In the genomic region with DNA sequence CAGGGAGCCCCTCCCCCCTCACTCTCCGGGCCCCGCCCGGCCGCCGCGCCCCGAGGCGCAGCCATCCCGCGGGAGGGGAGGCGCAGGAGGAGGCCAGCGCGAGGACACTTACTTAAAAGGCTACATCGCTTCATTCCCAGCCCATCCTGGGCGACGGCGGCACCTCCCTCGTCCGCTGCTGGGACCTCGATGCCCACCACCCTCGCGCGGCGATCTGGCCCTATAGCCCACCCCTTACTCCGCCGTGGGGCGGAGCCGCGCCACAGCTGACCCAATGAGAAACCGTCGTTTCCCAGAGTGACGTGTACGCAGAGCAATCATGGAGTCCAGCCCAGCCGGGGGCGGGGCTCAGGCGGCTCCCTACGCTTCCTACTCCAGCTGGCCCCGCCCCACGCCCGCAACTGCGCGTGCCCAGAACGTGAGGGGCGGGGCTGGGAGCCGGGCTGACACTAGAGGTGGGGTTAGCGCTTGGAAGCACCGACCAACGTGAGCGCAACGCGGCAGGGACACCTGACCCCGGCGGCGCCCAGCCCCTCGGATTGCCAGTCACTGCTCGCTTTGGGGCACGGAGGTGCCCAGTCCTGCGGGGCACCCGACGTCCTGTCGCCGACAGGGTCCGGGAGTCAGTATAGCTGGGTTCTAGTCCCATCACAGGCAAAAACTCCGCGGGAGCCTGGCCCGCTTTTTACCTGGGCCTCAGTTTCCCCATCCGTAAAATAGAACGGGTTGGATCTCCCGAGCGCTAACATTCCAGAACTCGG, we compare ENCODE assay signal across 1 cellular context.
TF ChIP-seq lines count a peak whose summit lies in the region.

A gene (minus strand): TSS at position 222 of the 761 bp plus-strand sequence. CDS start 16,165 bp downstream, outside the sequence.

TF ChIP-seq in HepG2, 621 proteins besides CTCF, POLR2A, EP300 and RAD21 (continued from another document and continues in another):
- TF ChIP-seq, protein P1, sequence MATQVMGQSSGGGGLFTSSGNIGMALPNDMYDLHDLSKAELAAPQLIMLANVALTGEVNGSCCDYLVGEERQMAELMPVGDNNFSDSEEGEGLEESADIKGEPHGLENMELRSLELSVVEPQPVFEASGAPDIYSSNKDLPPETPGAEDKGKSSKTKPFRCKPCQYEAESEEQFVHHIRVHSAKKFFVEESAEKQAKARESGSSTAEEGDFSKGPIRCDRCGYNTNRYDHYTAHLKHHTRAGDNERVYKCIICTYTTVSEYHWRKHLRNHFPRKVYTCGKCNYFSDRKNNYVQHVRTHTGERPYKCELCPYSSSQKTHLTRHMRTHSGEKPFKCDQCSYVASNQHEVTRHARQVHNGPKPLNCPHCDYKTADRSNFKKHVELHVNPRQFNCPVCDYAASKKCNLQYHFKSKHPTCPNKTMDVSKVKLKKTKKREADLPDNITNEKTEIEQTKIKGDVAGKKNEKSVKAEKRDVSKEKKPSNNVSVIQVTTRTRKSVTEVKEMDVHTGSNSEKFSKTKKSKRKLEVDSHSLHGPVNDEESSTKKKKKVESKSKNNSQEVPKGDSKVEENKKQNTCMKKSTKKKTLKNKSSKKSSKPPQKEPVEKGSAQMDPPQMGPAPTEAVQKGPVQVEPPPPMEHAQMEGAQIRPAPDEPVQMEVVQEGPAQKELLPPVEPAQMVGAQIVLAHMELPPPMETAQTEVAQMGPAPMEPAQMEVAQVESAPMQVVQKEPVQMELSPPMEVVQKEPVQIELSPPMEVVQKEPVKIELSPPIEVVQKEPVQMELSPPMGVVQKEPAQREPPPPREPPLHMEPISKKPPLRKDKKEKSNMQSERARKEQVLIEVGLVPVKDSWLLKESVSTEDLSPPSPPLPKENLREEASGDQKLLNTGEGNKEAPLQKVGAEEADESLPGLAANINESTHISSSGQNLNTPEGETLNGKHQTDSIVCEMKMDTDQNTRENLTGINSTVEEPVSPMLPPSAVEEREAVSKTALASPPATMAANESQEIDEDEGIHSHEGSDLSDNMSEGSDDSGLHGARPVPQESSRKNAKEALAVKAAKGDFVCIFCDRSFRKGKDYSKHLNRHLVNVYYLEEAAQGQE (IDR thresholded peaks at IDR 0.05; ENCODE audit: borderline replicate concordance in 1 of 2, low read depth in 1 of 2, low read length in 2 of 2) = 0 out of 4 replicates have a peak, but pooled peaks of 1 of the 2 experiments have one; percentile 26
- TF ChIP-seq, protein P2, sequence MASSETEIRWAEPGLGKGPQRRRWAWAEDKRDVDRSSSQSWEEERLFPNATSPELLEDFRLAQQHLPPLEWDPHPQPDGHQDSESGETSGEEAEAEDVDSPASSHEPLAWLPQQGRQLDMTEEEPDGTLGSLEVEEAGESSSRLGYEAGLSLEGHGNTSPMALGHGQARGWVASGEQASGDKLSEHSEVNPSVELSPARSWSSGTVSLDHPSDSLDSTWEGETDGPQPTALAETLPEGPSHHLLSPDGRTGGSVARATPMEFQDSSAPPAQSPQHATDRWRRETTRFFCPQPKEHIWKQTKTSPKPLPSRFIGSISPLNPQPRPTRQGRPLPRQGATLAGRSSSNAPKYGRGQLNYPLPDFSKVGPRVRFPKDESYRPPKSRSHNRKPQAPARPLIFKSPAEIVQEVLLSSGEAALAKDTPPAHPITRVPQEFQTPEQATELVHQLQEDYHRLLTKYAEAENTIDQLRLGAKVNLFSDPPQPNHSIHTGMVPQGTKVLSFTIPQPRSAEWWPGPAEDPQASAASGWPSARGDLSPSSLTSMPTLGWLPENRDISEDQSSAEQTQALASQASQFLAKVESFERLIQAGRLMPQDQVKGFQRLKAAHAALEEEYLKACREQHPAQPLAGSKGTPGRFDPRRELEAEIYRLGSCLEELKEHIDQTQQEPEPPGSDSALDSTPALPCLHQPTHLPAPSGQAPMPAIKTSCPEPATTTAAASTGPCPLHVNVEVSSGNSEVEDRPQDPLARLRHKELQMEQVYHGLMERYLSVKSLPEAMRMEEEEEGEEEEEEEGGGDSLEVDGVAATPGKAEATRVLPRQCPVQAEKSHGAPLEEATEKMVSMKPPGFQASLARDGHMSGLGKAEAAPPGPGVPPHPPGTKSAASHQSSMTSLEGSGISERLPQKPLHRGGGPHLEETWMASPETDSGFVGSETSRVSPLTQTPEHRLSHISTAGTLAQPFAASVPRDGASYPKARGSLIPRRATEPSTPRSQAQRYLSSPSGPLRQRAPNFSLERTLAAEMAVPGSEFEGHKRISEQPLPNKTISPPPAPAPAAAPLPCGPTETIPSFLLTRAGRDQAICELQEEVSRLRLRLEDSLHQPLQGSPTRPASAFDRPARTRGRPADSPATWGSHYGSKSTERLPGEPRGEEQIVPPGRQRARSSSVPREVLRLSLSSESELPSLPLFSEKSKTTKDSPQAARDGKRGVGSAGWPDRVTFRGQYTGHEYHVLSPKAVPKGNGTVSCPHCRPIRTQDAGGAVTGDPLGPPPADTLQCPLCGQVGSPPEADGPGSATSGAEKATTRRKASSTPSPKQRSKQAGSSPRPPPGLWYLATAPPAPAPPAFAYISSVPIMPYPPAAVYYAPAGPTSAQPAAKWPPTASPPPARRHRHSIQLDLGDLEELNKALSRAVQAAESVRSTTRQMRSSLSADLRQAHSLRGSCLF (CRISPR knock-in tag; IDR thresholded peaks at IDR 0.05; ENCODE audit: borderline replicate concordance) = no peak
- no peak for TF ChIP-seq ZNF841 (CRISPR knock-in tag; IDR thresholded peaks at IDR 0.05; ENCODE audit: borderline replicate concordance)
- TF ChIP-seq ZNF737 (CRISPR knock-in tag; IDR thresholded peaks at IDR 0.05; ENCODE audit: borderline replicate concordance) = no peak
- TF ChIP-seq TARDBP (CRISPR knock-in tag; IDR thresholded peaks at IDR 0.05) = no peak
- no peak for TF ChIP-seq ZNF780A (CRISPR knock-in tag; IDR thresholded peaks at IDR 0.05)
- no peak for TF ChIP-seq WIZ (CRISPR knock-in tag; IDR thresholded peaks at IDR 0.05)
- TF ChIP-seq ZNF331 (CRISPR knock-in tag; IDR thresholded peaks at IDR 0.05) = no peak
- TF ChIP-seq PCBP2 (optimal IDR thresholded peaks at IDR 0.05; ENCODE audit: low read depth, low read length, poor library complexity, severe bottlenecking) = no peak
- no peak for TF ChIP-seq ZNF547 (CRISPR knock-in tag; IDR thresholded peaks at IDR 0.05)
- TF ChIP-seq HNF4G (IDR thresholded peaks at IDR 0.05; ENCODE audit: borderline replicate concordance, low read depth, low read length) = no peak
- TF ChIP-seq HNF4G (CRISPR knock-in tag; IDR thresholded peaks at IDR 0.05; ENCODE audit: borderline replicate concordance, low read depth) = no peak
- TF ChIP-seq KLF6 (CRISPR knock-in tag; IDR thresholded peaks at IDR 0.05) = no peak
- no peak for TF ChIP-seq RCOR2 (CRISPR knock-in tag; IDR thresholded peaks at IDR 0.05)
- TF ChIP-seq NFIB (CRISPR knock-in tag; IDR thresholded peaks at IDR 0.05; ENCODE audit: borderline replicate concordance) = no peak
- TF ChIP-seq, protein P3, sequence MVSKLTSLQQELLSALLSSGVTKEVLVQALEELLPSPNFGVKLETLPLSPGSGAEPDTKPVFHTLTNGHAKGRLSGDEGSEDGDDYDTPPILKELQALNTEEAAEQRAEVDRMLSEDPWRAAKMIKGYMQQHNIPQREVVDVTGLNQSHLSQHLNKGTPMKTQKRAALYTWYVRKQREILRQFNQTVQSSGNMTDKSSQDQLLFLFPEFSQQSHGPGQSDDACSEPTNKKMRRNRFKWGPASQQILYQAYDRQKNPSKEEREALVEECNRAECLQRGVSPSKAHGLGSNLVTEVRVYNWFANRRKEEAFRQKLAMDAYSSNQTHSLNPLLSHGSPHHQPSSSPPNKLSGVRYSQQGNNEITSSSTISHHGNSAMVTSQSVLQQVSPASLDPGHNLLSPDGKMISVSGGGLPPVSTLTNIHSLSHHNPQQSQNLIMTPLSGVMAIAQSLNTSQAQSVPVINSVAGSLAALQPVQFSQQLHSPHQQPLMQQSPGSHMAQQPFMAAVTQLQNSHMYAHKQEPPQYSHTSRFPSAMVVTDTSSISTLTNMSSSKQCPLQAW (CRISPR knock-in tag; IDR thresholded peaks at IDR 0.05) = 0 out of 2 replicates have a peak, but pooled peaks have one; percentile 43
- TF ChIP-seq, protein P4, sequence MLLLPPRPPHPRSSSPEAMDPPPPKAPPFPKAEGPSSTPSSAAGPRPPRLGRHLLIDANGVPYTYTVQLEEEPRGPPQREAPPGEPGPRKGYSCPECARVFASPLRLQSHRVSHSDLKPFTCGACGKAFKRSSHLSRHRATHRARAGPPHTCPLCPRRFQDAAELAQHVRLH (CRISPR knock-in tag; IDR thresholded peaks at IDR 0.05; ENCODE audit: borderline replicate concordance, low read depth) = no peak
- TF ChIP-seq FOXP1 (IDR thresholded peaks at IDR 0.05) = no peak
- no peak for TF ChIP-seq FOXP1 (CRISPR knock-in tag; IDR thresholded peaks at IDR 0.05)
- TF ChIP-seq ATF7 (IDR thresholded peaks at IDR 0.05) = no peak
- TF ChIP-seq ATF7 (CRISPR knock-in tag; IDR thresholded peaks at IDR 0.05) = no peak
- no peak; the same call in 1 of the 2 replicates for TF ChIP-seq ZSCAN21 (CRISPR knock-in tag; IDR thresholded peaks at IDR 0.05; ENCODE audit: borderline replicate concordance)
- TF ChIP-seq, protein P5, sequence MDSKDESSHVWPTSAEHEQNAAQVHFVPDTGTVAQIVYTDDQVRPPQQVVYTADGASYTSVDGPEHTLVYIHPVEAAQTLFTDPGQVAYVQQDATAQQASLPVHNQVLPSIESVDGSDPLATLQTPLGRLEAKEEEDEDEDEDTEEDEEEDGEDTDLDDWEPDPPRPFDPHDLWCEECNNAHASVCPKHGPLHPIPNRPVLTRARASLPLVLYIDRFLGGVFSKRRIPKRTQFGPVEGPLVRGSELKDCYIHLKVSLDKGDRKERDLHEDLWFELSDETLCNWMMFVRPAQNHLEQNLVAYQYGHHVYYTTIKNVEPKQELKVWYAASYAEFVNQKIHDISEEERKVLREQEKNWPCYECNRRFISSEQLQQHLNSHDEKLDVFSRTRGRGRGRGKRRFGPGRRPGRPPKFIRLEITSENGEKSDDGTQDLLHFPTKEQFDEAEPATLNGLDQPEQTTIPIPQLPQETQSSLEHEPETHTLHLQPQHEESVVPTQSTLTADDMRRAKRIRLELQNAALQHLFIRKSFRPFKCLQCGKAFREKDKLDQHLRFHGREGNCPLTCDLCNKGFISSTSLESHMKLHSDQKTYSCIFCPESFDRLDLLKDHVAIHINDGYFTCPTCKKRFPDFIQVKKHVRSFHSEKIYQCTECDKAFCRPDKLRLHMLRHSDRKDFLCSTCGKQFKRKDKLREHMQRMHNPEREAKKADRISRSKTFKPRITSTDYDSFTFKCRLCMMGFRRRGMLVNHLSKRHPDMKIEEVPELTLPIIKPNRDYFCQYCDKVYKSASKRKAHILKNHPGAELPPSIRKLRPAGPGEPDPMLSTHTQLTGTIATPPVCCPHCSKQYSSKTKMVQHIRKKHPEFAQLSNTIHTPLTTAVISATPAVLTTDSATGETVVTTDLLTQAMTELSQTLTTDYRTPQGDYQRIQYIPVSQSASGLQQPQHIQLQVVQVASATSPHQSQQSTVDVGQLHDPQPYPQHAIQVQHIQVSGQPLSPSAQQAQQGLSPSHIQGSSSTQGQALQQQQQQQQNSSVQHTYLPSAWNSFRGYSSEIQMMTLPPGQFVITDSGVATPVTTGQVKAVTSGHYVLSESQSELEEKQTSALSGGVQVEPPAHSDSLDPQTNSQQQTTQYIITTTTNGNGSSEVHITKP (CRISPR knock-in tag; IDR thresholded peaks at IDR 0.05; ENCODE audit: low read depth) = no peak; the same call in 1 of the 2 replicates
- peak; percentile 54; the same call in 1 of the 2 replicates for TF ChIP-seq ZBTB7A (CRISPR knock-in tag; IDR thresholded peaks at IDR 0.05)
- TF ChIP-seq AGO1 (IDR thresholded peaks at IDR 0.05; ENCODE audit: low read depth, low read length, poor library complexity, severe bottlenecking) = no peak
- no peak for TF ChIP-seq PRMT3 (CRISPR knock-in tag; IDR thresholded peaks at IDR 0.05; ENCODE audit: borderline replicate concordance, low read depth)
- TF ChIP-seq, protein P6, sequence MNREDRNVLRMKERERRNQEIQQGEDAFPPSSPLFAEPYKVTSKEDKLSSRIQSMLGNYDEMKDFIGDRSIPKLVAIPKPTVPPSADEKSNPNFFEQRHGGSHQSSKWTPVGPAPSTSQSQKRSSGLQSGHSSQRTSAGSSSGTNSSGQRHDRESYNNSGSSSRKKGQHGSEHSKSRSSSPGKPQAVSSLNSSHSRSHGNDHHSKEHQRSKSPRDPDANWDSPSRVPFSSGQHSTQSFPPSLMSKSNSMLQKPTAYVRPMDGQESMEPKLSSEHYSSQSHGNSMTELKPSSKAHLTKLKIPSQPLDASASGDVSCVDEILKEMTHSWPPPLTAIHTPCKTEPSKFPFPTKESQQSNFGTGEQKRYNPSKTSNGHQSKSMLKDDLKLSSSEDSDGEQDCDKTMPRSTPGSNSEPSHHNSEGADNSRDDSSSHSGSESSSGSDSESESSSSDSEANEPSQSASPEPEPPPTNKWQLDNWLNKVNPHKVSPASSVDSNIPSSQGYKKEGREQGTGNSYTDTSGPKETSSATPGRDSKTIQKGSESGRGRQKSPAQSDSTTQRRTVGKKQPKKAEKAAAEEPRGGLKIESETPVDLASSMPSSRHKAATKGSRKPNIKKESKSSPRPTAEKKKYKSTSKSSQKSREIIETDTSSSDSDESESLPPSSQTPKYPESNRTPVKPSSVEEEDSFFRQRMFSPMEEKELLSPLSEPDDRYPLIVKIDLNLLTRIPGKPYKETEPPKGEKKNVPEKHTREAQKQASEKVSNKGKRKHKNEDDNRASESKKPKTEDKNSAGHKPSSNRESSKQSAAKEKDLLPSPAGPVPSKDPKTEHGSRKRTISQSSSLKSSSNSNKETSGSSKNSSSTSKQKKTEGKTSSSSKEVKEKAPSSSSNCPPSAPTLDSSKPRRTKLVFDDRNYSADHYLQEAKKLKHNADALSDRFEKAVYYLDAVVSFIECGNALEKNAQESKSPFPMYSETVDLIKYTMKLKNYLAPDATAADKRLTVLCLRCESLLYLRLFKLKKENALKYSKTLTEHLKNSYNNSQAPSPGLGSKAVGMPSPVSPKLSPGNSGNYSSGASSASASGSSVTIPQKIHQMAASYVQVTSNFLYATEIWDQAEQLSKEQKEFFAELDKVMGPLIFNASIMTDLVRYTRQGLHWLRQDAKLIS (CRISPR knock-in tag; IDR thresholded peaks at IDR 0.05) = no peak
- TF ChIP-seq ZFP90 (CRISPR knock-in tag; IDR thresholded peaks at IDR 0.05; ENCODE audit: borderline replicate concordance) = no peak
- TF ChIP-seq, protein P7, sequence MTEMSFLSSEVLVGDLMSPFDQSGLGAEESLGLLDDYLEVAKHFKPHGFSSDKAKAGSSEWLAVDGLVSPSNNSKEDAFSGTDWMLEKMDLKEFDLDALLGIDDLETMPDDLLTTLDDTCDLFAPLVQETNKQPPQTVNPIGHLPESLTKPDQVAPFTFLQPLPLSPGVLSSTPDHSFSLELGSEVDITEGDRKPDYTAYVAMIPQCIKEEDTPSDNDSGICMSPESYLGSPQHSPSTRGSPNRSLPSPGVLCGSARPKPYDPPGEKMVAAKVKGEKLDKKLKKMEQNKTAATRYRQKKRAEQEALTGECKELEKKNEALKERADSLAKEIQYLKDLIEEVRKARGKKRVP (CRISPR knock-in tag; IDR thresholded peaks at IDR 0.05) = no peak
- TF ChIP-seq, protein P8, sequence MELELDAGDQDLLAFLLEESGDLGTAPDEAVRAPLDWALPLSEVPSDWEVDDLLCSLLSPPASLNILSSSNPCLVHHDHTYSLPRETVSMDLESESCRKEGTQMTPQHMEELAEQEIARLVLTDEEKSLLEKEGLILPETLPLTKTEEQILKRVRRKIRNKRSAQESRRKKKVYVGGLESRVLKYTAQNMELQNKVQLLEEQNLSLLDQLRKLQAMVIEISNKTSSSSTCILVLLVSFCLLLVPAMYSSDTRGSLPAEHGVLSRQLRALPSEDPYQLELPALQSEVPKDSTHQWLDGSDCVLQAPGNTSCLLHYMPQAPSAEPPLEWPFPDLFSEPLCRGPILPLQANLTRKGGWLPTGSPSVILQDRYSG (CRISPR knock-in tag; IDR thresholded peaks at IDR 0.05) = no peak
- TF ChIP-seq RFX5 (IDR thresholded peaks at IDR 0.05; ENCODE audit: low read depth, low read length) = no peak
- peak; percentile 62 for TF ChIP-seq ASH2L (IDR thresholded peaks at IDR 0.05; ENCODE audit: insufficient read length, low read depth, low read length)
- no peak for TF ChIP-seq ZNF891 (CRISPR knock-in tag; IDR thresholded peaks at IDR 0.05)
- TF ChIP-seq MED8 (CRISPR knock-in tag; IDR thresholded peaks at IDR 0.05; ENCODE audit: insufficient replicate concordance) = no peak
- no peak for TF ChIP-seq JUNB (CRISPR knock-in tag; IDR thresholded peaks at IDR 0.05; ENCODE audit: borderline replicate concordance)
- TF ChIP-seq ELF4 (CRISPR knock-in tag; IDR thresholded peaks at IDR 0.05; ENCODE audit: borderline replicate concordance) = no peak
- TF ChIP-seq ZNF713 (CRISPR knock-in tag; IDR thresholded peaks at IDR 0.05) = no peak
